ENCODE assay signal across 12 cellular contexts in genomic region chr2:62672601-62673000, GRCh38. TPM values are rescaled to one million over a fixed set of nuclear protein-coding genes. Genes with fewer than 3 reads are reported as not detected.
A peak's percentile ranks its signal among the peaks of the same experiment; 100 is the strongest.
DNase-seq lines count a peak whose midpoint lies in the region; ATAC-seq and TF ChIP-seq lines count a peak whose summit lies in the region.
"Had no signal": no experiment of that assay in that cellular context is flagged by ENCODE, and none has a peak within 500 bp of the region (broad histone marks: within the 10 kb centered on the region; RNA-seq: fewer than 3 reads in every experiment).

No MANE protein-coding gene starts in this region.

- H3K27me3 Mint-ChIP-seq in Caco-2 (ENCODE audit: insufficient read depth, unreplicated experiment) = no peaks in the 10 kb centered on the region
- H3K27me3 Mint-ChIP-seq: activated naive CD8-positive, alpha-beta T cell treated with anti-CD3 and anti-CD28 coated beads, Interleukin-2, amount 10 ng/mL, durations not matched to agents 7 days and 5 days had no signal

- no peak overlapping the region for H3K27ac Mint-ChIP-seq in Caco-2 (ENCODE audit: unreplicated experiment)
- H3K27ac Mint-ChIP-seq: activated naive CD8-positive, alpha-beta T cell treated with anti-CD3 and anti-CD28 coated beads, Interleukin-2, amount 10 ng/mL, durations not matched to agents 7 days and 5 days had no signal

- intact Hi-C loops in Caco-2 (cut with micrococcal nuclease; ENCODE audit: unreplicated experiment) (loop anchor here (1.0 kb wide), 4 partner anchors 8 to 102 kb away; partner anchors contain the start of gene EHBP1), PC-9 (cut with micrococcal nuclease; ENCODE audit: unreplicated experiment) (loop anchor here (1.0 kb wide), 1 partner anchor 11 kb away; no protein-coding TSS in a partner anchor)

- POLR2A ChIA-PET in Caco-2 (lab: Charles Lee) = interaction anchor here (0.6 to 1.2 kb wide), 4 partner anchors 19 to 167 kb away, joined by 3 to 12 read pairs (median 4); partner anchors contain the start of genes EHBP1 and TMEM17
- POLR2A ChIA-PET in PC-9 (lab: Charles Lee; ENCODE audit: unreplicated experiment) = interaction anchor here (0.6 kb wide), 1 partner anchor 103 kb away, joined by 10 read pairs; no protein-coding TSS in a partner anchor

- no peaks in the 10 kb centered on the region for H3F3A ChIP-seq in PC-9 (ENCODE audit: insufficient read depth, low read depth)

- no peaks in the 10 kb centered on the region for H3K79me2 ChIP-seq in PC-9 (ENCODE audit: low read depth)

- no peaks in the 10 kb centered on the region for H4K20me1 ChIP-seq in PC-9 (ENCODE audit: insufficient read depth)

- BruUV-seq in Caco-2 (replicated peaks; lab: Mats Ljungman, UMichigan) (no TSS peak), PC-9 (replicated peaks; lab: Mats Ljungman, UMichigan) (no TSS peak)

- CTCF ChIA-PET in Caco-2 (lab: Charles Lee) (interaction anchor here (1.0 to 1.3 kb wide), 5 partner anchors 19 to 216 kb away, joined by 3 to 5 read pairs (median 5); partner anchors contain the start of gene EHBP1), PC-9 (lab: Charles Lee) (no interaction called here)

- peak overlapping the region; percentile 48 for H3K4me3 Mint-ChIP-seq in Caco-2 (ENCODE audit: unreplicated experiment)
- H3K4me3 Mint-ChIP-seq: activated naive CD8-positive, alpha-beta T cell treated with anti-CD3 and anti-CD28 coated beads, Interleukin-2, amount 10 ng/mL, durations not matched to agents 7 days and 5 days had no signal

- H3K9me3 Mint-ChIP-seq in Caco-2 (ENCODE audit: unreplicated experiment) = no peaks in the 10 kb centered on the region
- H3K9me3 Mint-ChIP-seq: activated naive CD8-positive, alpha-beta T cell treated with anti-CD3 and anti-CD28 coated beads, Interleukin-2, amount 10 ng/mL, durations not matched to agents 7 days and 5 days had no signal

- H3K4me1 ChIP-seq in Caco-2 (peaks cover 55% of the 10 kb centered on the region), PC-9 (replicated peaks; ENCODE audit: insufficient read depth) (peaks cover 9% of the 10 kb centered on the region), neuron (ENCODE audit: insufficient read depth, low read length) (peaks cover 18% of the 10 kb centered on the region)

- no peaks in the 10 kb centered on the region for H3K36me3 ChIP-seq in Caco-2 (ENCODE audit: control insufficient read depth, insufficient read depth, low read length)
- H3K36me3 ChIP-seq in PC-9 (ENCODE audit: low read depth) = no peaks in the 10 kb centered on the region
- no peaks in the 10 kb centered on the region for H3K36me3 ChIP-seq in neuron (ENCODE audit: insufficient read depth, low read length)

- DNase-seq in Caco-2 = peak; percentile 90 to 97
- peak; percentile 54 to 58 for DNase-seq in PC-9
- peak; percentile 78 for DNase-seq in fibroblast of pulmonary artery (ENCODE audit: low read depth)
- DNase-seq in AML-193 (lab: John Stamatoyannopoulos, UW) = no peak
- DNase-seq in HPDE6-E6E7 (ENCODE audit: extremely low spot score) = no peak
- DNase-seq: activated naive CD8-positive, alpha-beta T cell treated with anti-CD3 and anti-CD28 coated beads, Interleukin-2, amount 10 ng/mL, durations not matched to agents 7 days and 5 days; hypothalamus had no signal

- H3K27me3 ChIP-seq in Caco-2 (replicated peaks; ENCODE audit: control insufficient read depth, insufficient read depth, low read length) (no peaks in the 10 kb centered on the region), PC-9 (ENCODE audit: insufficient read depth, low read depth) (no peaks in the 10 kb centered on the region), neuron (ENCODE audit: insufficient read depth, low read length) (no peaks in the 10 kb centered on the region)

- ATAC-seq in HG03196 (IDR thresholded peaks at IDR 0.05; ENCODE audit: unreplicated experiment) (no peak), HG03139 (IDR thresholded peaks at IDR 0.05; ENCODE audit: unreplicated experiment) (no peak)
- ATAC-seq: activated CD4-positive, CD25-positive, alpha-beta regulatory T cell treated with anti-CD3 and anti-CD28 coated beads, Interleukin-2, amount 50 U/mL, for 24 hours had no signal

- H3K4me2 ChIP-seq in PC-9 = peak overlapping the region; percentile 11; the same call in 1 of the 2 replicates
- H3K4me2 ChIP-seq: KMS-11 had no signal

- TF ChIP-seq CTCF in Caco-2 (IDR thresholded peaks at IDR 0.05; ENCODE audit: insufficient read depth in 1 of 2, low read depth in 1 of 2, low read length in 1 of 2, severe bottlenecking in 1 of 2, unreplicated experiment in 1 of 2) (peak in 1 of 2 experiments; percentile 15), PC-9 (conservative IDR thresholded peaks at IDR 0.05) (no peak), fibroblast of pulmonary artery (IDR thresholded peaks at IDR 0.05; ENCODE audit: low read length, missing control alignments) (no peak)

- H3K4me1 Mint-ChIP-seq in Caco-2 (ENCODE audit: low read depth, unreplicated experiment) = peaks cover 23% of the 10 kb centered on the region
- H3K4me1 Mint-ChIP-seq: activated naive CD8-positive, alpha-beta T cell treated with anti-CD3 and anti-CD28 coated beads, Interleukin-2, amount 10 ng/mL, durations not matched to agents 7 days and 5 days had no signal

- H2AFZ ChIP-seq in PC-9 (no peak overlapping the region), neuron (ENCODE audit: low read depth, low read length) (peak overlapping the region; percentile 32)

- no peak overlapping the region for H3K4me3 ChIP-seq in Caco-2 (ENCODE audit: low read depth, low read length)
- H3K4me3 ChIP-seq in PC-9 = no peak overlapping the region
- no peak overlapping the region for H3K4me3 ChIP-seq in fibroblast of pulmonary artery (replicated peaks; ENCODE audit: low read depth, low read length)
- no peak overlapping the region for H3K4me3 ChIP-seq in neuron (ENCODE audit: low read length)

- no peaks in the 10 kb centered on the region for H3K9me2 ChIP-seq in PC-9 (ENCODE audit: insufficient read depth)

- no peak overlapping the region for H3K27ac ChIP-seq in PC-9
- H3K27ac ChIP-seq: KMS-11 had no signal

- H3K36me3 Mint-ChIP-seq in Caco-2 (ENCODE audit: insufficient read depth, unreplicated experiment) = no peaks in the 10 kb centered on the region
- H3K36me3 Mint-ChIP-seq: activated naive CD8-positive, alpha-beta T cell treated with anti-CD3 and anti-CD28 coated beads, Interleukin-2, amount 10 ng/mL, durations not matched to agents 7 days and 5 days had no signal

- H3K9me3 ChIP-seq in Caco-2 (no peaks in the 10 kb centered on the region), PC-9 (ENCODE audit: insufficient read depth, low read depth) (no peaks in the 10 kb centered on the region), neuron (ENCODE audit: low read length) (no peaks in the 10 kb centered on the region)

RNA-seq across cellular contexts. Expression of gene EHBP1, which starts 32.9 kb away (rescaled TPM):
- total RNA-seq in Caco-2 (2022) = 120 and 123 TPM in 2 replicates
- 79.3 and 100 TPM in 2 replicates for total RNA-seq in PC-9 (2021)

Comparison
In these comparisons a context has a peak if more than half of its experiments do, and no peak if none do; other contexts are left out.
1. DNase-seq: peak in Caco-2 (2 of 2), PC-9 (2 of 2) and fibroblast of pulmonary artery (single experiment); none in AML-193 (0 of 2) and HPDE6-E6E7 (single experiment).